In the genomic region with DNA sequence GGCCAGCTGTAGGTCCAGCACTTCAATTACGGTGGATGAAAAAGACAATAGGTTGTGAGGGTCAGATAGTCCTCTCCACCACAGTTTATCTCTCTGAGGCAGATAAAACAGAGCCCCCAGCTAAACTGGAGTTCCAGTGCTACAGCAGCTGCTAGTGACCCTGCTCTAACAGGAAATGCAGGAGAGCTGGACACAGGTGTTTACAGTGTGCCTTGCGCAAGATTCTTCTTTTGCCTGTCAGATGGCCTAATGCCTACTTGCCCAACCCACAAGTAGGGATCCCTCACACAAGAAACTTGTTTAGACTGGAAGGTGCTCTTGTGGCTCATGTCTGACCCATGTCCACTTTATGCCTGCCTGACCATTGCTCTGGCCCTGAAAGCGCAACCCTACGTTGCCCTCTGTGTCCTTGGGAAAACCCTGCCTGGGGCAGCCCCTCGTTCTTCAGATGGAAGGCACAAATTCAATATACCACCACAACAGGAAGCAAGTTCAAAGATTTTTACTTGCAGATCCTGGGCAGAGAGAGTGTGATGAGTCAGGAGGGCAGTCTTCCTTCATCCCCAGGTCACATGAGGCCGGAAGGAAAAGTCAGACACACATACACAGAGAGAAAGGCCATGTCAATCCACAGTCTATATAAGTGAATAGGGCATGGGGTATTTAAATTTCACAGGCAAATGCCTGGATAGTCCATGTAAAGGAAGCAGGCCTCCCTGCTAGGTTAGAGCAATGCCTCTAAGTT, we compare ENCODE assay signal across 18 cellular contexts.
DNase-seq lines count a peak whose midpoint lies in the region; ATAC-seq, FAIRE-seq and TF ChIP-seq lines count a peak whose summit lies in the region.
"Had no signal": no experiment of that assay in that cellular context is flagged by ENCODE, and none has a peak within 500 bp of the region (broad histone marks: within the 10 kb centered on the region; RNA-seq: fewer than 3 reads in every experiment).

No MANE protein-coding gene starts in this region.

- H2AK5ac ChIP-seq in H1 (ENCODE audit: low read depth, low read length) (no peak overlapping the region), neuronal stem cell (ENCODE audit: low read depth, low read length) (no peak overlapping the region)

- DNase-seq in DMS53 treated with DMSO at 0.1 percent for 48 hours (lab: John Stamatoyannopoulos, UW; ENCODE audit: unreplicated experiment): peak; percentile 3
- no peak for DNase-seq in H1 (ENCODE audit: low read depth in 1 of 2, low spot score in 2 of 2)
- DNase-seq in neuronal stem cell (ENCODE audit: low spot score): no peak
- no peak for DNase-seq in caudate nucleus (lab: John Stamatoyannopoulos, UW)
- DNase-seq in DMS79 treated with DMSO at 0.1 percent for 48 hours (lab: John Stamatoyannopoulos, UW): no peak
- DNase-seq: BE2C; Calu3; CD4-positive, alpha-beta T cell; MG63; NCI-H1105; NCI-H187; NCI-H526 treated with DMSO at 0.1 percent for 48 hours; RPMI8226; SJCRH30 had no signal

- H3K4me2 ChIP-seq in H1 (ENCODE audit: insufficient read depth in 1 of 2, low read depth in 2 of 2, low read length in 2 of 2): no peak overlapping the region
- no peak overlapping the region for H3K4me2 ChIP-seq in neuronal stem cell (ENCODE audit: insufficient read depth, low read length, poor library complexity, severe bottlenecking)

- no peak for FAIRE-seq in H1 (lab: Jason Lieb, UNC)
- FAIRE-seq: GM12892 had no signal

- H2BK120ac ChIP-seq in H1 (replicated peaks; ENCODE audit: low read depth, low read length): no peak overlapping the region
- no peak overlapping the region for H2BK120ac ChIP-seq in neuronal stem cell (ENCODE audit: low read depth, low read length)

- 94% methylated on average over 6 of the region's 6 CpGs; no CpG with 5 or more reads in 1 of the 2 experiments for WGBS in H1 (ENCODE audit: extremely low coverage in 1 of 2, insufficient coverage in 1 of 2, insufficient read length in 1 of 2, insufficient replicate concordance in 2 of 2, low coverage in 1 of 2, low lambda C conversion rate in 2 of 2, missing lambda C conversion rate in 1 of 2), 2 experiments
- WGBS in neuronal stem cell (ENCODE audit: extremely low coverage in 2 of 2, insufficient read length in 2 of 2, insufficient replicate concordance in 1 of 2), 2 donors: no CpG with 5 or more reads among the region's 6 CpGs

- no peak overlapping the region for H3K27ac ChIP-seq in H1 (ENCODE audit: low read depth, low read length)
- H3K27ac ChIP-seq in neuronal stem cell (replicated peaks; ENCODE audit: low read length): no peak overlapping the region
- no peak overlapping the region for H3K27ac ChIP-seq in caudate nucleus (ENCODE audit: low read depth, low read length)
- H3K27ac ChIP-seq: SJCRH30 had no signal

- no peaks in the 10 kb centered on the region for H3K4me1 ChIP-seq in H1 (replicated peaks in 1 of 4; ENCODE audit: control insufficient read depth in 3 of 4, insufficient read depth in 4 of 4, low read length in 3 of 4)
- no peaks in the 10 kb centered on the region for H3K4me1 ChIP-seq in neuronal stem cell (ENCODE audit: control insufficient read depth in 2 of 2, insufficient read depth in 1 of 2, low read depth in 1 of 2, low read length in 2 of 2)
- H3K4me1 ChIP-seq: BE2C, SJCRH30 had no signal

- no peaks in the 10 kb centered on the region for H3K23me2 ChIP-seq in H1 (ENCODE audit: low read depth, low read length)

- CTCF ChIA-PET in H1 (lab: Charles Lee; ENCODE audit: partially characterized antibody): no interaction called here

- H2BK15ac ChIP-seq in H1 (ENCODE audit: low read length): no peak overlapping the region
- H2BK15ac ChIP-seq in neuronal stem cell (ENCODE audit: low read length): no peak overlapping the region

- no peak overlapping the region for H2BK20ac ChIP-seq in H1 (ENCODE audit: low read length)

- H3K4ac ChIP-seq in H1 (replicated peaks; ENCODE audit: insufficient read length, low read depth, low read length) (no peak overlapping the region), neuronal stem cell (ENCODE audit: low read length) (no peak overlapping the region)

- TF ChIP-seq RAD21 in Ishikawa (IDR thresholded peaks at IDR 0.05; ENCODE audit: low read depth) (no peak), H1 (IDR thresholded peaks at IDR 0.05 in 1 of 2, conservative IDR thresholded peaks at IDR 0.05 in 1 of 2; ENCODE audit: low read depth in 2 of 2, low read length in 2 of 2) (no peak)

- POLR2A ChIA-PET in H1 (lab: Charles Lee; ENCODE audit: partially characterized antibody): no interaction called here

- ATAC-seq in HG02885 (IDR thresholded peaks at IDR 0.05; ENCODE audit: poor library complexity, unreplicated experiment) (no peak), GM21526 (IDR thresholded peaks at IDR 0.05; ENCODE audit: low FRiP score, unreplicated experiment) (no peak)

- H4K91ac ChIP-seq in H1 (replicated peaks; ENCODE audit: insufficient read length, low read length) (no peak overlapping the region), neuronal stem cell (ENCODE audit: low read depth, low read length, poor library complexity) (no peak overlapping the region)

- TF ChIP-seq EP300 in Ishikawa (IDR thresholded peaks at IDR 0.05; ENCODE audit: borderline replicate concordance) (no peak), H1 (IDR thresholded peaks at IDR 0.05; ENCODE audit: borderline replicate concordance in 1 of 2, low read depth in 2 of 2, low read length in 2 of 2) (no peak)

- no peak overlapping the region for H3K23ac ChIP-seq in H1 (ENCODE audit: insufficient read length)
- peak overlapping the region; percentile 27 for H3K23ac ChIP-seq in neuronal stem cell (ENCODE audit: low read depth, low read length, poor library complexity)

- H3K4me3 ChIP-seq in H1 (ENCODE audit: extremely low read depth in 1 of 4, insufficient read depth in 2 of 4, low read depth in 3 of 4, low read length in 4 of 4): no peak overlapping the region
- H3K4me3 ChIP-seq in neuronal stem cell (ENCODE audit: low read length in 2 of 2): no peak overlapping the region
- H3K4me3 ChIP-seq: MG63, SJCRH30 had no signal

- H3K79me1 ChIP-seq in H1 (ENCODE audit: low read depth, low read length): no peaks in the 10 kb centered on the region
- no peaks in the 10 kb centered on the region for H3K79me1 ChIP-seq in neuronal stem cell (ENCODE audit: low read depth, low read length)

- TF ChIP-seq CTCF in H1 (IDR thresholded peaks at IDR 0.05; ENCODE audit: control extremely low read depth in 1 of 3, insufficient read depth in 1 of 3, low read depth in 1 of 3, low read length in 3 of 3): no peak

- H4K5ac ChIP-seq in H1 (ENCODE audit: insufficient read length, low read depth, low read length): no peak overlapping the region

- H4K20me1 ChIP-seq in H1 (replicated peaks in 1 of 2; ENCODE audit: control insufficient read depth in 1 of 2, insufficient read depth in 2 of 2, low read length in 2 of 2): no peaks in the 10 kb centered on the region

- H3K36me3 ChIP-seq in H1 (ENCODE audit: control insufficient read depth in 2 of 4, insufficient read depth in 4 of 4, low read length in 3 of 4) (no peaks in the 10 kb centered on the region), neuronal stem cell (replicated peaks in 1 of 2; ENCODE audit: control insufficient read depth in 2 of 2, insufficient read depth in 2 of 2, low read length in 2 of 2) (no peaks in the 10 kb centered on the region)
- H3K36me3 ChIP-seq: BE2C, MG63, SJCRH30 had no signal

- H2BK5ac ChIP-seq in H1 (ENCODE audit: low read depth, low read length) (no peak overlapping the region; the same call in 1 of the 2 replicates), neuronal stem cell (ENCODE audit: low read length) (no peak overlapping the region)

- TF ChIP-seq POLR2A in H1 (IDR thresholded peaks at IDR 0.05; ENCODE audit: control extremely low read depth in 1 of 2, low read depth in 2 of 2, low read length in 2 of 2): no peak

- H3K56ac ChIP-seq in H1 (replicated peaks; ENCODE audit: insufficient read length, low read depth, low read length): no peak overlapping the region

- H3K79me2 ChIP-seq in H1 (ENCODE audit: control insufficient read depth in 1 of 2, insufficient read depth in 2 of 2, low read length in 2 of 2): no peaks in the 10 kb centered on the region

- H3K9me3 ChIP-seq in H1 (ENCODE audit: insufficient read depth in 2 of 2, low read depth in 1 of 2, low read length in 1 of 2) (no peaks in the 10 kb centered on the region), neuronal stem cell (replicated peaks in 1 of 2; ENCODE audit: control insufficient read depth in 2 of 2, insufficient read depth in 1 of 2, low read depth in 1 of 2, low read length in 2 of 2) (no peaks in the 10 kb centered on the region)
- H3K9me3 ChIP-seq: BE2C, MG63, SJCRH30 had no signal

- H2AFZ ChIP-seq in H1 (ENCODE audit: low read length): peak overlapping the region; percentile 71; the same call in 1 of the 2 replicates
- H2AFZ ChIP-seq in neuronal stem cell (ENCODE audit: low read length): peak overlapping the region; percentile 81

- H3K27me3 ChIP-seq in H1 (replicated peaks in 1 of 4; ENCODE audit: control insufficient read depth in 3 of 4, extremely low read depth in 1 of 4, insufficient read depth in 3 of 4, low read length in 3 of 4) (no peaks in the 10 kb centered on the region), neuronal stem cell (ENCODE audit: control insufficient read depth in 3 of 3, insufficient read depth in 3 of 3, low read depth in 1 of 3, low read length in 3 of 3) (no peaks in the 10 kb centered on the region)
- H3K27me3 ChIP-seq: BE2C, MG63 had no signal

- H2BK12ac ChIP-seq in H1 (ENCODE audit: low read depth, low read length) (no peak overlapping the region), neuronal stem cell (ENCODE audit: low read length) (no peak overlapping the region)

- H3K9ac ChIP-seq in H1 (replicated peaks in 1 of 4; ENCODE audit: extremely low read depth in 1 of 4, low read depth in 3 of 4, low read length in 3 of 4) (no peak overlapping the region), neuronal stem cell (ENCODE audit: low read depth, low read length, poor library complexity) (no peak overlapping the region)

- H4K8ac ChIP-seq in H1 (ENCODE audit: extremely low read depth, insufficient read depth, low read length): no peak overlapping the region
- H4K8ac ChIP-seq in neuronal stem cell (ENCODE audit: low read depth, low read length): no peak overlapping the region

- H3K18ac ChIP-seq in H1 (ENCODE audit: extremely low read depth, low read length) (no peak overlapping the region), neuronal stem cell (ENCODE audit: low read length) (peak overlapping the region; percentile 3)

- H3K14ac ChIP-seq in H1 (ENCODE audit: insufficient read length): no peak overlapping the region
- no peak overlapping the region for H3K14ac ChIP-seq in neuronal stem cell (ENCODE audit: low read length)

TF ChIP-seq in Ishikawa, 13 proteins besides CTCF, POLR2A, EP300 and RAD21 (continues in another document):
- TF ChIP-seq ZBTB7A (IDR thresholded peaks at IDR 0.05; ENCODE audit: low read depth) (no peak), TCF12 (IDR thresholded peaks at IDR 0.05; ENCODE audit: low read depth) (no peak), YY1 (IDR thresholded peaks at IDR 0.05; ENCODE audit: low read depth) (no peak), TAF1 (IDR thresholded peaks at IDR 0.05; ENCODE audit: low read depth) (no peak)

TF ChIP-seq in H1, 55 proteins besides CTCF, POLR2A, EP300 and RAD21:
- TF ChIP-seq CEBPB (IDR thresholded peaks at IDR 0.05; ENCODE audit: low read depth, low read length) (peak; percentile 36; the same call in 1 of the 2 replicates), CBX5 (IDR thresholded peaks at IDR 0.05; ENCODE audit: low read depth, low read length) (no peak)
TF ChIP-seq in H1: peak in this region for 1.
